Comparison of ENCODE assay signal across 18 cellular contexts in genomic region chr5:84764227-84764626, GRCh38.
DNase-seq lines count a peak whose midpoint lies in the region; ATAC-seq, FAIRE-seq and TF ChIP-seq lines count a peak whose summit lies in the region.
"Had no signal": no experiment of that assay in that cellular context is flagged by ENCODE, and none has a peak within 500 bp of the region (broad histone marks: within the 10 kb centered on the region; RNA-seq: fewer than 3 reads in every experiment).

No MANE protein-coding gene starts in this region.

- in situ Hi-C loops in HepG2 (cut with HindIII; ENCODE audit: extremely low pct_ligation_motif_present, low pct_unique_long_range_greater_than_20kb), result no loop called here

- no peaks in the 10 kb centered on the region for H3K36me3 ChIP-seq in HepG2 (replicated peaks in 1 of 2; ENCODE audit: control insufficient read depth in 1 of 2, insufficient read depth in 2 of 2, low read length in 2 of 2)
- H3K36me3 ChIP-seq in right lobe of liver, result no peaks in the 10 kb centered on the region
- no peaks in the 10 kb centered on the region for H3K36me3 ChIP-seq in endodermal cell (ENCODE audit: control insufficient read depth, insufficient read depth, low read length)
- H3K36me3 ChIP-seq in tibial artery, result no peaks in the 10 kb centered on the region

- WGBS in HepG2 (ENCODE audit: low lambda C conversion rate), result 0% methylated on average over 2 of the region's 4 CpGs
- 0% methylated on average over 1 of the region's 4 CpGs for WGBS in right lobe of liver (ENCODE audit: insufficient coverage, low coverage, low lambda C conversion rate, missing lambda C conversion rate)
- WGBS in endodermal cell (ENCODE audit: insufficient coverage in 1 of 2, insufficient read length in 1 of 2), 2 experiments, result 90 to 100% methylated on average over 2 to 4 of the region's 4 CpGs

- H3K9me3 Mint-ChIP-seq in endodermal cell, result no peaks in the 10 kb centered on the region
- H3K9me3 Mint-ChIP-seq: CD4-positive, alpha-beta T cell had no signal

- H3K36me3 Mint-ChIP-seq in endodermal cell (ENCODE audit: low read depth), result no peaks in the 10 kb centered on the region

- no peak overlapping the region for H3K4me3 ChIP-seq in HepG2 (replicated peaks in 1 of 3; ENCODE audit: insufficient read depth in 1 of 3, low read depth in 2 of 3, low read length in 3 of 3)
- no peak overlapping the region for H3K4me3 ChIP-seq in right lobe of liver
- H3K4me3 ChIP-seq in endodermal cell (ENCODE audit: low read length), result no peak overlapping the region
- no peak overlapping the region for H3K4me3 ChIP-seq in tibial artery
- H3K4me3 ChIP-seq: GM12878 had no signal

- DNase-seq in HepG2 (ENCODE audit: low spot score), result no peak
- no peak for DNase-seq in right lobe of liver
- DNase-seq in NCI-H524 treated with DMSO at 0.1 percent for 48 hours (lab: John Stamatoyannopoulos, UW), result peak; percentile 70
- DNase-seq in endodermal cell, result peak; percentile 56
- DNase-seq in hypothalamus (lab: John Stamatoyannopoulos, UW), result no peak
- no peak for DNase-seq in tibial artery
- DNase-seq: C1 segment of cervical spinal cord; Calu3; CD4-positive, alpha-beta T cell; DMS153; IMR-90; KBM-7 had no signal

- intact Hi-C loops in HepG2 (cut with micrococcal nuclease; ENCODE audit: unreplicated experiment), result no loop called here
- intact Hi-C loops in right lobe of liver (cut with DNase I), result no loop called here
- intact Hi-C loops in tibial artery (cut with DNase I; ENCODE audit: low total_unique reads), result no loop called here

- no peak for TF ChIP-seq POLR2A in HepG2 (IDR thresholded peaks at IDR 0.05; ENCODE audit: insufficient read depth in 1 of 2, low read depth in 2 of 2, low read length in 2 of 2)
- TF ChIP-seq POLR2A in right lobe of liver (IDR thresholded peaks at IDR 0.05), result no peak

- no peaks in the 10 kb centered on the region for H3K4me1 ChIP-seq in HepG2 (ENCODE audit: insufficient read depth, low read length)
- H3K4me1 ChIP-seq in right lobe of liver, result no peaks in the 10 kb centered on the region
- H3K4me1 ChIP-seq in endodermal cell (ENCODE audit: control insufficient read depth, insufficient read depth, low read length), result peaks cover 3% of the 10 kb centered on the region
- no peaks in the 10 kb centered on the region for H3K4me1 ChIP-seq in tibial artery

- H3K4me3 Mint-ChIP-seq in endodermal cell, result no peak overlapping the region
- H3K4me3 Mint-ChIP-seq: B cell; CD4-positive, alpha-beta T cell had no signal

- peak; percentile 70 for ATAC-seq in HepG2
- no peak for ATAC-seq in right lobe of liver
- ATAC-seq in GM19397 (IDR thresholded peaks at IDR 0.05; ENCODE audit: unreplicated experiment), result no peak
- ATAC-seq: GM12878, HCT116 had no signal

- H3K27ac ChIP-seq in HepG2 (ENCODE audit: extremely low read length, insufficient read depth, low read length) (no peak overlapping the region), right lobe of liver (no peak overlapping the region), endodermal cell (ENCODE audit: low read depth, low read length) (no peak overlapping the region), tibial artery (no peak overlapping the region)

- H3K9ac ChIP-seq in HepG2 (ENCODE audit: insufficient read depth, low read depth, low read length) (no peak overlapping the region), endodermal cell (ENCODE audit: extremely low read depth, low read length, poor library complexity, severe bottlenecking) (no peak overlapping the region)

- TF ChIP-seq CTCF in HepG2 (CRISPR knock-in tag; IDR thresholded peaks at IDR 0.05) (no peak), right lobe of liver (IDR thresholded peaks at IDR 0.05) (no peak), endodermal cell (conservative IDR thresholded peaks at IDR 0.05) (peak; percentile 42), tibial artery (IDR thresholded peaks at IDR 0.05) (no peak)

- TF ChIP-seq RAD21 in HepG2 (CRISPR knock-in tag; IDR thresholded peaks at IDR 0.05), result no peak

- no peak for TF ChIP-seq EP300 in HepG2 (IDR thresholded peaks at IDR 0.05; ENCODE audit: low read depth in 2 of 2, low read length in 2 of 2)
- no peak for TF ChIP-seq EP300 in HepG2 (CRISPR knock-in tag; IDR thresholded peaks at IDR 0.05; ENCODE audit: borderline replicate concordance)

- no peaks in the 10 kb centered on the region for H4K20me1 ChIP-seq in HepG2 (ENCODE audit: insufficient read depth, low read length)

- H3K79me2 ChIP-seq in HepG2 (ENCODE audit: insufficient read depth, low read length), result no peaks in the 10 kb centered on the region

- no TSS peak for BruUV-seq in HepG2 (replicated peaks; lab: Mats Ljungman, UMichigan)

- H2AFZ ChIP-seq in HepG2 (ENCODE audit: low read length), result no peak overlapping the region

- H3K4me1 Mint-ChIP-seq in endodermal cell, result peaks cover 4% of the 10 kb centered on the region
- H3K4me1 Mint-ChIP-seq: B cell had no signal

- H3K27me3 ChIP-seq in HepG2 (ENCODE audit: control insufficient read depth in 1 of 2, insufficient read depth in 2 of 2, low read length in 2 of 2), result no peaks in the 10 kb centered on the region
- H3K27me3 ChIP-seq in right lobe of liver, result no peaks in the 10 kb centered on the region
- H3K27me3 ChIP-seq in endodermal cell (ENCODE audit: control insufficient read depth, insufficient read depth, low read length, poor library complexity, severe bottlenecking), result no peaks in the 10 kb centered on the region
- H3K27me3 ChIP-seq in tibial artery, result no peaks in the 10 kb centered on the region

- no peaks in the 10 kb centered on the region for H3K27me3 Mint-ChIP-seq in endodermal cell (ENCODE audit: insufficient read depth)
- H3K27me3 Mint-ChIP-seq: B cell; CD4-positive, alpha-beta T cell had no signal

- no peak overlapping the region for H3K4me2 ChIP-seq in HepG2 (ENCODE audit: low read depth, low read length)

- FAIRE-seq in HepG2 (lab: Jason Lieb, UNC), result no peak
- FAIRE-seq: A204.1, GM12878, H54 had no signal

- no peaks in the 10 kb centered on the region for H3K9me3 ChIP-seq in HepG2 (ENCODE audit: low read length)
- no peaks in the 10 kb centered on the region for H3K9me3 ChIP-seq in right lobe of liver
- no peaks in the 10 kb centered on the region for H3K9me3 ChIP-seq in endodermal cell (ENCODE audit: control insufficient read depth, low read length)
- no peaks in the 10 kb centered on the region for H3K9me3 ChIP-seq in tibial artery

- POLR2A ChIA-PET in HepG2 (lab: Yijun Ruan, JAX), result no interaction called here

- CTCF ChIA-PET in HepG2 (lab: Yijun Ruan, JAX; ENCODE audit: low intra/inter-chr PET ratio, low total read pairs), result no interaction called here

- H3K27ac Mint-ChIP-seq in endodermal cell, result no peak overlapping the region
- H3K27ac Mint-ChIP-seq: B cell; CD4-positive, alpha-beta T cell had no signal

TF ChIP-seq in HepG2, 621 proteins besides CTCF, POLR2A, EP300 and RAD21 (continues in another document):
- TF ChIP-seq TFDP2 (CRISPR knock-in tag; IDR thresholded peaks at IDR 0.05), result no peak
- TF ChIP-seq RAD51 (IDR thresholded peaks at IDR 0.05; ENCODE audit: borderline replicate concordance), result no peak
- no peak for TF ChIP-seq MXD1 (CRISPR knock-in tag; IDR thresholded peaks at IDR 0.05)
- TF ChIP-seq ZNF20 (CRISPR knock-in tag; IDR thresholded peaks at IDR 0.05), result no peak
- no peak for TF ChIP-seq AHDC1 (CRISPR knock-in tag; IDR thresholded peaks at IDR 0.05; ENCODE audit: borderline replicate concordance)

Comparison
In these comparisons a context has a peak if more than half of its experiments do, and no peak if none do; other contexts are left out.
1. DNase-seq: peak in NCI-H524 treated with DMSO at 0.1 percent for 48 hours (single experiment) and endodermal cell (single experiment); none in HepG2 (single experiment), right lobe of liver (0 of 3), hypothalamus (0 of 51) and tibial artery (0 of 2).